Comparison of ENCODE assay signal across 8 cellular contexts in the genomic region with DNA sequence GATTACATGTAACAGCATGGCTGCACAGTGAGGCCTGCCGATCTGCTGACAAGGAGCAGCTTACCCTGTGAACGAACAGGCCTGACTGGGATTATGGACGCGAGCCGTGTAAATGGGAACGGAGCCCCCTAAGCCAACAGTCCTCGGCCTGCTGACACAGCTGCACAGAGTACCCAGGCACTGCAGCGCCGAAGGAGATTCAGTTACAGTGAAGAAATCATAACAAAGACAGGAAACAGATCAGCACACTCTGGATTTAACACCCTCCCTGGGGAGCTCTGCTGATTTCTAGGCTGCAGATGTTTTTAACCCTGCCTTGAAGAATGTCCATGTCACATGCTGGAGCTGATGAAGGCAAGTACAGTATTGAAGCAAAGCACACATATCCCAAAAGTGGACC. TPM values are rescaled to one million over a fixed set of nuclear protein-coding genes. Genes with fewer than 3 reads are reported as not detected.
A peak's percentile ranks its signal among the peaks of the same experiment; 100 is the strongest.
DNase-seq lines count a peak whose midpoint lies in the region; ATAC-seq, FAIRE-seq and TF ChIP-seq lines count a peak whose summit lies in the region.

No MANE protein-coding gene starts in this region.

- H3K9me3 ChIP-seq in DND-41 (ENCODE audit: insufficient read depth, low read length, severe bottlenecking) (no peaks in the 10 kb centered on the region), OCI-LY7 (ENCODE audit: low read length) (no peaks in the 10 kb centered on the region), psoas muscle (peaks cover under 1% of the 10 kb centered on the region)

- H3K36me3 ChIP-seq in DND-41 (ENCODE audit: insufficient read depth, low read length) (no peaks in the 10 kb centered on the region), OCI-LY7 (ENCODE audit: insufficient read depth, low read length) (no peaks in the 10 kb centered on the region), psoas muscle (ENCODE audit: insufficient read depth in 1 of 2, low read depth in 1 of 2) (no peaks in the 10 kb centered on the region)

- H3K4me2 ChIP-seq in DND-41 (ENCODE audit: insufficient read depth, low read length) (no peak overlapping the region), OCI-LY7 (ENCODE audit: low read length) (peak overlapping the region; percentile 56; the same call in 1 of the 2 replicates)

- H4K20me1 ChIP-seq in DND-41 (ENCODE audit: insufficient read depth, low read length) (no peaks in the 10 kb centered on the region), OCI-LY7 (ENCODE audit: insufficient read depth, low read length) (no peaks in the 10 kb centered on the region)

- peak overlapping the region; percentile 52; the same call in 1 of the 2 replicates for H3K27ac ChIP-seq in DND-41 (ENCODE audit: low read length)
- peak overlapping the region; percentile 17 for H3K27ac ChIP-seq in OCI-LY7 (ENCODE audit: low read depth, low read length, poor library complexity, severe bottlenecking)
- H3K27ac ChIP-seq in psoas muscle = peak overlapping the region; percentile 30

- FAIRE-seq in H54 (lab: Jason Lieb, UNC) = no peak

- no TSS peak for BruUV-seq in OCI-LY7 (replicated peaks; lab: Mats Ljungman, UMichigan)

- POLR2A ChIA-PET in OCI-LY7 (lab: Charles Lee) = no interaction called here

- H3K27me3 ChIP-seq in DND-41 (ENCODE audit: insufficient read depth, low read length, poor library complexity) = no peaks in the 10 kb centered on the region
- peaks cover 0 to 6% (median 0%) of the 10 kb centered on the region in 3 donors for H3K27me3 ChIP-seq in psoas muscle (ENCODE audit: insufficient read depth in 3 of 3, low read length in 2 of 3)

- no peak for TF ChIP-seq POLR2A in H54 (IDR thresholded peaks at IDR 0.05; ENCODE audit: low read depth, low read length)

- intact Hi-C loops in OCI-LY7 (cut with micrococcal nuclease; ENCODE audit: unreplicated experiment) (no loop called here), psoas muscle (cut with DNase I) (no loop called here)

- H3K4me1 ChIP-seq in DND-41 (ENCODE audit: insufficient read depth, low read length) (peaks cover 25% of the 10 kb centered on the region), OCI-LY7 (ENCODE audit: insufficient read depth, low read length, poor library complexity, severe bottlenecking) (peaks cover 20% of the 10 kb centered on the region), psoas muscle (peaks cover 7% of the 10 kb centered on the region)

- DNase-seq in DND-41 = peak; percentile 48
- peak; percentile 79 for DNase-seq in OCI-LY7 (ENCODE audit: low spot score)
- DNase-seq in fibroblast of the aortic adventitia (ENCODE audit: low read depth) = peak; percentile 95
- DNase-seq in psoas muscle = peak; percentile 46 to 80
- no peak for DNase-seq in H54 (ENCODE audit: insufficient read length, low spot score)
- no peak for DNase-seq in hepatic stellate cell (ENCODE audit: low spot score)
- DNase-seq in activated CD8-positive, alpha-beta memory T cell treated with anti-CD3 and anti-CD28 coated beads, Interleukin-2, amount 50 U/mL, for 4 hours = no peak
- no peak for DNase-seq in activated CD4-positive, alpha-beta T cell treated with anti-CD3 and anti-CD28 coated beads, Interleukin-2, amount 50 U/mL, for 1 hour

- ATAC-seq in DND-41 (ENCODE audit: insufficient read depth, low read depth) = peak; percentile 92
- ATAC-seq in psoas muscle = peak; percentile 66 to 87 (median 82)

- no peaks in the 10 kb centered on the region for H3K9me2 ChIP-seq in OCI-LY7 (ENCODE audit: insufficient read depth, low read length)

- H3K4me3 ChIP-seq in DND-41 (ENCODE audit: low read depth in 1 of 2, low read length in 2 of 2) (no peak overlapping the region), OCI-LY7 (ENCODE audit: low read depth, low read length, poor library complexity, severe bottlenecking) (peak overlapping the region; percentile 4), fibroblast of the aortic adventitia (ENCODE audit: low read depth, low read length) (peak overlapping the region; percentile 55), psoas muscle (peak overlapping the region; percentile 36)

- TF ChIP-seq CTCF in DND-41 (IDR thresholded peaks at IDR 0.05; ENCODE audit: borderline replicate concordance, extremely low read depth, low read length, poor library complexity, severe bottlenecking) (no peak), OCI-LY7 (conservative IDR thresholded peaks at IDR 0.05; ENCODE audit: low read length) (no peak), fibroblast of the aortic adventitia (IDR thresholded peaks at IDR 0.05; ENCODE audit: insufficient read depth, low read length) (no peak), psoas muscle (IDR thresholded peaks at IDR 0.05) (no peak)

- 0 to 4% (median 2%) methylated on average over 9 of the region's 9 CpGs for WGBS in psoas muscle, 3 donors

- peak overlapping the region; percentile 12; the same call in 1 of the 2 replicates for H3K9ac ChIP-seq in DND-41 (ENCODE audit: low read depth, low read length)

- CTCF ChIA-PET in OCI-LY7 (lab: Charles Lee; ENCODE audit: unreplicated experiment) = no interaction called here

- H2AFZ ChIP-seq in DND-41 (ENCODE audit: low read depth, low read length) (peak overlapping the region; percentile 32; the same call in 1 of the 2 replicates), OCI-LY7 (ENCODE audit: low read length) (peak overlapping the region; percentile 93)

- H3K79me2 ChIP-seq in DND-41 (ENCODE audit: insufficient read depth, low read length) = no peaks in the 10 kb centered on the region
- no peaks in the 10 kb centered on the region for H3K79me2 ChIP-seq in OCI-LY7 (ENCODE audit: insufficient read depth, low read depth, low read length)

RNA-seq across cellular contexts. Expression of gene COLEC12, which starts 43.4 kb away (rescaled TPM):
- total RNA-seq in OCI-LY7 (2014; rRNA removed; shearing (Covaris generic)) = not detected in 2 replicates
- total RNA-seq in OCI-LY7 (2022) (not detected in 2 replicates), fibroblast of the aortic adventitia (ENCODE audit: low replicate concordance) (63.9 and 109 TPM in 2 replicates), psoas muscle (1 to 10 TPM; 3.4 to 6.4 (median 4.2) TPM)
- 1 to 10 TPM in 2 of 3 donors, under 1 TPM in 1; 0.80 to 1.9 (median 1.2) TPM for polyA plus RNA-seq in psoas muscle

Comparison
In these comparisons a context has a peak if more than half of its experiments do, and no peak if none do; other contexts are left out.
1. DNase-seq: peak in DND-41 (single experiment), OCI-LY7 (single experiment), fibroblast of the aortic adventitia (single experiment) and psoas muscle (2 of 2); none in H54 (single experiment), hepatic stellate cell (single experiment), activated CD8-positive, alpha-beta memory T cell treated with anti-CD3 and anti-CD28 coated beads, Interleukin-2, amount 50 U/mL, for 4 hours (single experiment) and activated CD4-positive, alpha-beta T cell treated with anti-CD3 and anti-CD28 coated beads, Interleukin-2, amount 50 U/mL, for 1 hour (single experiment).
2. H3K4me3 ChIP-seq: peak in OCI-LY7 (single experiment), fibroblast of the aortic adventitia (single experiment) and psoas muscle (single experiment); none in DND-41 (0 of 2).
3. Peak in every context shown above with its lines, with median percentiles within 50 percentile points of each other: H3K27ac ChIP-seq.